15 cellular contexts compared by ENCODE assay signal in the genomic region with DNA sequence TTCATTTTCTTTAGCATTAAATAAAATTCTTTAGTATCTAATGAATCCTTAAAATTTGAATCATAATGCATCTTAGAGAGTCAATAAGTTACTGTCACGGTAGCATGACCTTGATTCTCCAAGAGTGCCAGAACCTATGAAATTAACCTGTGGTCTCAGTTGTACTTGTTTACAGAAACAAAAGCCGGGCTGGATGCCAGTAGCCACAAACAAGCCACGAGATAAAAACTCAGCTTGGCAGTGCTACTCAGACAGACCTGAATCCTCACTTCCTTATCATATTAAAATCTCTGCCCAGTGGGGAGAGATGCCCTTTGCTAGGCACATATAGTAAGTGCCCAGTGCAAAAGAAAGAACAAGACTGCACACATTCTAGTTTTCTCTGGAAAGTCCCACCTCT. TPM values are rescaled to one million over a fixed set of nuclear protein-coding genes. Genes with fewer than 3 reads are reported as not detected.
DNase-seq lines count a peak whose midpoint lies in the region; ATAC-seq, FAIRE-seq and TF ChIP-seq lines count a peak whose summit lies in the region.
"Had no signal": no experiment of that assay in that cellular context is flagged by ENCODE, and none has a peak within 500 bp of the region (broad histone marks: within the 10 kb centered on the region; RNA-seq: fewer than 3 reads in every experiment).

No MANE protein-coding gene starts in this region.

- H3K4me1 ChIP-seq in A549 (no peaks in the 10 kb centered on the region), SJCRH30 (peaks cover 3% of the 10 kb centered on the region), endodermal cell (ENCODE audit: control insufficient read depth, insufficient read depth, low read length) (no peaks in the 10 kb centered on the region)

- POLR2A ChIA-PET in A549 (lab: Yijun Ruan, JAX) = no interaction called here

- peaks cover 12% of the 10 kb centered on the region; the same call in 1 of the 2 replicates for H3K36me3 Mint-ChIP-seq in HFFc6 (ENCODE audit: low read depth)
- peaks cover 15% of the 10 kb centered on the region for H3K36me3 Mint-ChIP-seq in endodermal cell (ENCODE audit: low read depth)

- H3K4me3 ChIP-seq in A549 (no peak overlapping the region), SJCRH30 (no peak overlapping the region; the same call in 1 of the 2 replicates), fibroblast of villous mesenchyme (ENCODE audit: low read depth, low read length) (no peak overlapping the region), endodermal cell (ENCODE audit: low read length) (no peak overlapping the region)

- H3K36me3 ChIP-seq in SJCRH30 (no peaks in the 10 kb centered on the region), endodermal cell (ENCODE audit: control insufficient read depth, insufficient read depth, low read length) (no peaks in the 10 kb centered on the region)

- peaks cover 13% of the 10 kb centered on the region for H3K9me3 Mint-ChIP-seq in HFFc6
- peaks cover 16% of the 10 kb centered on the region for H3K9me3 Mint-ChIP-seq in endodermal cell

- no peak overlapping the region for H3K9ac ChIP-seq in endodermal cell (ENCODE audit: extremely low read depth, low read length, poor library complexity, severe bottlenecking)

- H3K4me3 Mint-ChIP-seq in HFFc6 = no peak overlapping the region
- H3K4me3 Mint-ChIP-seq in endodermal cell = no peak overlapping the region

- TF ChIP-seq CTCF in A549 (IDR thresholded peaks at IDR 0.05) (no peak), HFFc6 (IDR thresholded peaks at IDR 0.05) (no peak), fibroblast of villous mesenchyme (IDR thresholded peaks at IDR 0.05; ENCODE audit: insufficient read depth, low read depth, low read length) (no peak), endodermal cell (conservative IDR thresholded peaks at IDR 0.05) (no peak)

- ATAC-seq in A549 = no peak
- no peak for ATAC-seq in HG02610 (IDR thresholded peaks at IDR 0.05; ENCODE audit: unreplicated experiment)

- FAIRE-seq in A549 (lab: Jason Lieb, UNC) = no peak
- FAIRE-seq: D721Med, frontal cortex had no signal

- no peak for TF ChIP-seq EP300 in A549 (IDR thresholded peaks at IDR 0.05)

- CTCF ChIA-PET in A549 (lab: Yijun Ruan, JAX) = no interaction called here

- H3K4me2 ChIP-seq in A549 = peak overlapping the region; percentile 71; the same call in 2 of the 3 replicates

- H3K9me3 ChIP-seq in A549 (no peaks in the 10 kb centered on the region), SJCRH30 (replicated peaks) (no peaks in the 10 kb centered on the region), endodermal cell (ENCODE audit: control insufficient read depth, low read length) (peaks cover 23% of the 10 kb centered on the region)

- H3K27ac ChIP-seq in A549 = no peak overlapping the region
- H3K27ac ChIP-seq in SJCRH30 = no peak overlapping the region
- H3K27ac ChIP-seq in endodermal cell (ENCODE audit: low read depth, low read length) = no peak overlapping the region

- DNase-seq in A549 (ENCODE audit: low read depth in 1 of 2, low spot score in 1 of 2) (no peak), HFFc6 (peak; percentile 20), SJCRH30 (peak; percentile 3 to 29), fibroblast of villous mesenchyme (ENCODE audit: low read depth) (peak; percentile 36), endodermal cell (no peak), HuH-7.5 (ENCODE audit: low spot score) (no peak), NCI-H146 (lab: John Stamatoyannopoulos, UW) (no peak)
- DNase-seq: activated gamma-delta T cell; GOT3; NCI-H1930; NK-92 treated with Interleukin-12 subunit alpha and Interleukin-12 subunit beta, amount 100 ng/mL, for 24 hours; occipital lobe had no signal

- no peaks in the 10 kb centered on the region for H3K27me3 Mint-ChIP-seq in HFFc6 (ENCODE audit: insufficient read depth)
- H3K27me3 Mint-ChIP-seq in endodermal cell (ENCODE audit: insufficient read depth) = no peaks in the 10 kb centered on the region

- H3K27me3 ChIP-seq in SJCRH30 (no peaks in the 10 kb centered on the region), endodermal cell (ENCODE audit: control insufficient read depth, insufficient read depth, low read length, poor library complexity, severe bottlenecking) (no peaks in the 10 kb centered on the region)

- no peak for TF ChIP-seq POLR2A in A549 (IDR thresholded peaks at IDR 0.05; ENCODE audit: low read length)

- H3K4me1 Mint-ChIP-seq in HFFc6 (ENCODE audit: low read depth) (peaks cover 23% of the 10 kb centered on the region), endodermal cell (peaks cover 10% of the 10 kb centered on the region)

- WGBS in A549 (ENCODE audit: missing lambda C conversion rate) = 23% methylated on average over 3 of the region's 3 CpGs
- WGBS in endodermal cell (ENCODE audit: insufficient coverage in 1 of 2, insufficient read length in 1 of 2), 2 experiments = 95 to 100% methylated on average over 1 to 3 of the region's 3 CpGs

- H3K27ac Mint-ChIP-seq in HFFc6 = no peak overlapping the region
- H3K27ac Mint-ChIP-seq in endodermal cell = no peak overlapping the region

- no peak for TF ChIP-seq RAD21 in A549 (conservative IDR thresholded peaks at IDR 0.05 in 1 of 2, IDR thresholded peaks at IDR 0.05 in 1 of 2)

TF ChIP-seq in A549, 52 proteins besides CTCF, POLR2A, EP300 and RAD21:
- TF ChIP-seq EHF (CRISPR knock-in tag; IDR thresholded peaks at IDR 0.05) (no peak), CHD4 (IDR thresholded peaks at IDR 0.05; ENCODE audit: borderline replicate concordance) (no peak), RCOR1 (IDR thresholded peaks at IDR 0.05; ENCODE audit: low read depth, low read length) (no peak), CHD2 (IDR thresholded peaks at IDR 0.05; ENCODE audit: low read length, partially characterized antibody) (no peak), KDM5A (IDR thresholded peaks at IDR 0.05) (no peak), SMC3 (IDR thresholded peaks at IDR 0.05) (no peak), RNF2 (IDR thresholded peaks at IDR 0.05; ENCODE audit: borderline replicate concordance, low read depth) (no peak), ZFP36 (IDR thresholded peaks at IDR 0.05; ENCODE audit: borderline replicate concordance, partially characterized antibody) (no peak), BHLHE40 (IDR thresholded peaks at IDR 0.05; ENCODE audit: low read depth, low read length) (no peak), HOXB13 (CRISPR knock-in tag; IDR thresholded peaks at IDR 0.05; ENCODE audit: low read depth) (no peak), EHMT2 (IDR thresholded peaks at IDR 0.05; ENCODE audit: low read depth) (no peak)

RNA-seq across cellular contexts. Expression of a gene that starts 1.0 kb away (rescaled TPM):
- polyA plus RNA-seq in A549 (2011; rRNA removed) (0.40 and 0.56 TPM in 2 replicates), A549 (2017; fragmentation: RNase III; extraction: RNeasy Plus Mini Kit Qiagen cat#74134 plus additional on column Dnase treatment) (0.35 to 0.59 TPM (median 0.53 TPM) in 3 replicates)
- 0.06 and 0.07 TPM in 2 replicates for polyA plus RNA-seq in A549 (2012; cell fraction: cytosol; rRNA removed)
- polyA plus RNA-seq in A549 (2012; cell fraction: nucleus; rRNA removed) = 0.05 TPM in 2 replicates
- 0.50 and 0.58 TPM in 2 replicates for polyA minus RNA-seq in A549 (2011; rRNA and poly(A)+ RNA removed)
- total RNA-seq in HFFc6 (2021; fragmentation: NEBNext Ultra II Directional; extraction: Animal tissue kit (Norgen Biotek cat#: 25700)) = 1 to 10 TPM in 2 of 6 experiments, under 1 TPM in 4; 0.61 to 2.9 (median 0.67) TPM
- total RNA-seq in SJCRH30 (2014; rRNA removed; shearing (Covaris generic)) = 8.4 and 9.6 TPM in 2 replicates
- total RNA-seq in fibroblast of villous mesenchyme (9.1 and 12.2 TPM in 2 replicates), endodermal cell (1 to 10 TPM; 6.4 to 7.5 TPM)
- 8.4 TPM for polyA plus RNA-seq in endodermal cell (2013, experiment 1 of 2)
- 8.7 TPM for polyA plus RNA-seq in endodermal cell (2013, experiment 2 of 2)

Comparison
In these comparisons a context has a peak if more than half of its experiments do, and no peak if none do; other contexts are left out.
1. DNase-seq: peak in HFFc6 (single experiment), SJCRH30 (2 of 2) and fibroblast of villous mesenchyme (single experiment); none in A549 (0 of 2), endodermal cell (single experiment), HuH-7.5 (single experiment) and NCI-H146 (single experiment).